1 cellular context compared by ENCODE assay signal in genomic region chr14:74492413-74493342, GRCh38.
TF ChIP-seq lines count a peak whose summit lies in the region.

TSS of gene NPC2 (minus strand) at chr14:74493305. CDS start at chr14:74493274, 31 bp downstream.

TF ChIP-seq in HepG2, 621 proteins besides CTCF, POLR2A, EP300 and RAD21 (continued from another document and continues in another):
- TF ChIP-seq CEBPZ (IDR thresholded peaks at IDR 0.05; ENCODE audit: low read length) = no peak
- TF ChIP-seq ZNF317 (CRISPR knock-in tag; IDR thresholded peaks at IDR 0.05) = peak; percentile 76
- 0 out of 2 replicates have a peak, but pooled peaks have one; percentile 14 for TF ChIP-seq SMAD3 (CRISPR knock-in tag; IDR thresholded peaks at IDR 0.05)
- no peak for TF ChIP-seq ZEB1 (IDR thresholded peaks at IDR 0.05; ENCODE audit: insufficient replicate concordance, low read depth)
- peak; percentile 66; the same call in 1 of the 2 replicates for TF ChIP-seq ARNT2 (CRISPR knock-in tag; IDR thresholded peaks at IDR 0.05; ENCODE audit: low read depth)
- TF ChIP-seq REPIN1 (CRISPR knock-in tag; IDR thresholded peaks at IDR 0.05; ENCODE audit: borderline replicate concordance, low read depth) = no peak
- TF ChIP-seq NCOA2 (CRISPR knock-in tag; IDR thresholded peaks at IDR 0.05) = no peak
- peak; percentile 95 to 97 for TF ChIP-seq MAFK (conservative IDR thresholded peaks at IDR 0.05 in 1 of 2, IDR thresholded peaks at IDR 0.05 in 1 of 2; ENCODE audit: low read length in 2 of 2)
- TF ChIP-seq SRSF4 (IDR thresholded peaks at IDR 0.05; ENCODE audit: low read depth, low read length, poor library complexity, severe bottlenecking) = no peak
- no peak for TF ChIP-seq DNMT1 (CRISPR knock-in tag; IDR thresholded peaks at IDR 0.05)
- TF ChIP-seq PLRG1 (conservative IDR thresholded peaks at IDR 0.05) = no peak
- TF ChIP-seq NFYB (CRISPR knock-in tag; IDR thresholded peaks at IDR 0.05) = no peak
- no peak for TF ChIP-seq ZNF24 (IDR thresholded peaks at IDR 0.05)
- no peak for TF ChIP-seq NFIC (IDR thresholded peaks at IDR 0.05; ENCODE audit: low read length)
- TF ChIP-seq IKZF4 (CRISPR knock-in tag; IDR thresholded peaks at IDR 0.05; ENCODE audit: borderline replicate concordance, low read depth, not compliant biosample characterization) = peak; percentile 27
- 0 out of 2 replicates have a peak, but pooled peaks have one; percentile 26 for TF ChIP-seq ZNF740 (CRISPR knock-in tag; IDR thresholded peaks at IDR 0.05)
- no peak for TF ChIP-seq ZNF350 (CRISPR knock-in tag; IDR thresholded peaks at IDR 0.05; ENCODE audit: borderline replicate concordance, low read depth)
- TF ChIP-seq EZH2 (conservative IDR thresholded peaks at IDR 0.05; ENCODE audit: low read depth, low read length) = no peak
- TF ChIP-seq ZNF496 (CRISPR knock-in tag; IDR thresholded peaks at IDR 0.05; ENCODE audit: insufficient replicate concordance) = no peak
- no peak for TF ChIP-seq NFE2L2 (IDR thresholded peaks at IDR 0.05; ENCODE audit: low read length)
- TF ChIP-seq CREBL2 (CRISPR knock-in tag; IDR thresholded peaks at IDR 0.05; ENCODE audit: borderline replicate concordance) = 0 out of 2 replicates have a peak, but pooled peaks have one; percentile 61
- no peak for TF ChIP-seq HOMEZ (CRISPR knock-in tag; IDR thresholded peaks at IDR 0.05; ENCODE audit: low read depth)
- TF ChIP-seq ZNF784 (CRISPR knock-in tag; IDR thresholded peaks at IDR 0.05; ENCODE audit: borderline replicate concordance) = peak; percentile 43; the same call in 1 of the 2 replicates
- TF ChIP-seq SOX5 (CRISPR knock-in tag; IDR thresholded peaks at IDR 0.05; ENCODE audit: borderline replicate concordance) = peak; percentile 22; the same call in 1 of the 2 replicates
- TF ChIP-seq HMGXB4 (CRISPR knock-in tag; IDR thresholded peaks at IDR 0.05; ENCODE audit: borderline replicate concordance in 1 of 2, low read depth in 1 of 2) = no peak
- TF ChIP-seq DBP (CRISPR knock-in tag; IDR thresholded peaks at IDR 0.05; ENCODE audit: not compliant biosample characterization) = no peak
- TF ChIP-seq ZNF564 (CRISPR knock-in tag; IDR thresholded peaks at IDR 0.05) = no peak
- no peak for TF ChIP-seq RAD51 (IDR thresholded peaks at IDR 0.05; ENCODE audit: borderline replicate concordance)
- TF ChIP-seq THAP11 (CRISPR knock-in tag; IDR thresholded peaks at IDR 0.05) = peak; percentile 9; the same call in 1 of the 2 replicates
- peak; percentile 56; the same call in 1 of the 2 replicates for TF ChIP-seq AHDC1 (CRISPR knock-in tag; IDR thresholded peaks at IDR 0.05; ENCODE audit: borderline replicate concordance)
- no peak for TF ChIP-seq ZBTB26 (CRISPR knock-in tag; IDR thresholded peaks at IDR 0.05; ENCODE audit: borderline replicate concordance)
- TF ChIP-seq ZNF3 (CRISPR knock-in tag; IDR thresholded peaks at IDR 0.05) = no peak
- TF ChIP-seq ZNF75D (CRISPR knock-in tag; IDR thresholded peaks at IDR 0.05; ENCODE audit: borderline replicate concordance) = no peak
- TF ChIP-seq JUND (CRISPR knock-in tag; IDR thresholded peaks at IDR 0.05) = no peak
- no peak for TF ChIP-seq SNAPC5 (CRISPR knock-in tag; IDR thresholded peaks at IDR 0.05; ENCODE audit: borderline replicate concordance)
- peak; percentile 79 for TF ChIP-seq RBFOX2 (IDR thresholded peaks at IDR 0.05; ENCODE audit: low read depth, low read length)
- TF ChIP-seq ZNF503 (CRISPR knock-in tag; IDR thresholded peaks at IDR 0.05) = peak; percentile 50
- no peak for TF ChIP-seq SRSF1 (optimal IDR thresholded peaks at IDR 0.05; ENCODE audit: low read depth, low read length)
- TF ChIP-seq ZNF704 (CRISPR knock-in tag; IDR thresholded peaks at IDR 0.05; ENCODE audit: borderline replicate concordance) = no peak
- no peak for TF ChIP-seq TOPORS (CRISPR knock-in tag; IDR thresholded peaks at IDR 0.05)
- 0 out of 2 replicates have a peak, but pooled peaks have one; percentile 82 for TF ChIP-seq SP5 (CRISPR knock-in tag; IDR thresholded peaks at IDR 0.05; ENCODE audit: borderline replicate concordance, low read depth)
- no peak for TF ChIP-seq KAT2B (IDR thresholded peaks at IDR 0.05; ENCODE audit: borderline replicate concordance, low read depth, low read length)
- TF ChIP-seq EHMT2 (IDR thresholded peaks at IDR 0.05; ENCODE audit: borderline replicate concordance, low read depth, low read length) = no peak
